15 cellular contexts compared by ENCODE assay signal in the genomic region with DNA sequence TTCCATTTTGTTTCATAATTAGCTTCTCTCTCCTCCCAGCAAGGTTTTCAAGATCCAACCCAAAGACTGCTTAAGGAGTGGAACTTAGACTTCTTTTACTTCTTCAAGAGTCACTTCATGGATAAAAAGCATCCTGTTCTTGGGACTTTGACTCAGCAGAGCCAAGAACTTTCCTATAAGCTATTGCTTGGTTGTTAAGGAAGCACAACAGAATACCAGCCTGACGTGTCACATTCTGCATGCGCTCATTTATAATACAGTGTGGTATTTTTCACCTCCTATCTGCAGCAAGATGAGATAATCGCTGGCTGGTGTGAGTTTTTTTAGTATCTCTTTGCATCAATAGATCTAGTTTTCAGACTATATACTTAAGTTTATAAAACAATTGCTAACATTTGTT.
A peak's percentile ranks its signal among the peaks of the same experiment; 100 is the strongest.
DNase-seq lines count a peak whose midpoint lies in the region; ATAC-seq and TF ChIP-seq lines count a peak whose summit lies in the region.
"Had no signal": no experiment of that assay in that cellular context is flagged by ENCODE, and none has a peak within 500 bp of the region (broad histone marks: within the 10 kb centered on the region; RNA-seq: fewer than 3 reads in every experiment).

No MANE protein-coding gene starts in this region.

- H3K9ac ChIP-seq in mammary epithelial cell (ENCODE audit: insufficient read depth, low read length) = no peak overlapping the region

- H3K4me1 ChIP-seq in mammary epithelial cell (ENCODE audit: insufficient read depth, low read length) = peaks cover 2% of the 10 kb centered on the region
- no peaks in the 10 kb centered on the region for H3K4me1 ChIP-seq in breast epithelium

- ATAC-seq in GM18861 (IDR thresholded peaks at IDR 0.05; ENCODE audit: unreplicated experiment) (no peak), omental fat pad (ENCODE audit: low FRiP score) (no peak)

- H2AFZ ChIP-seq in mammary epithelial cell (ENCODE audit: low read depth, low read length) = no peak overlapping the region

- CTCF ChIA-PET in mammary epithelial cell (lab: Charles Lee; ENCODE audit: low non-redundant PET) = interaction anchor here (0.6 kb wide), 1 partner anchor 63 kb away, joined by 3 read pairs; no protein-coding TSS in a partner anchor

- H3K4me3 ChIP-seq in mammary epithelial cell (replicated peaks in 1 of 3; ENCODE audit: insufficient read depth in 1 of 3, low read depth in 2 of 3, low read length in 3 of 3) (no peak overlapping the region), breast epithelium (no peak overlapping the region), astrocyte of the spinal cord (ENCODE audit: low read depth, low read length) (no peak overlapping the region), kidney epithelial cell (ENCODE audit: low read depth, low read length) (no peak overlapping the region)
- H3K4me3 ChIP-seq: thyroid gland had no signal

- H3K36me3 ChIP-seq in mammary epithelial cell (ENCODE audit: insufficient read depth, low read length) = no peaks in the 10 kb centered on the region
- no peaks in the 10 kb centered on the region for H3K36me3 ChIP-seq in breast epithelium
- no peaks in the 10 kb centered on the region for H3K36me3 ChIP-seq in kidney epithelial cell (ENCODE audit: control insufficient read depth, insufficient read depth, low read length)
- H3K36me3 ChIP-seq: thyroid gland had no signal

- WGBS in mammary epithelial cell (ENCODE audit: low coverage, missing lambda C conversion rate) = 15% methylated on average over 3 of the region's 3 CpGs

- H3K27ac ChIP-seq in mammary epithelial cell (ENCODE audit: insufficient read depth, low read depth, low read length) = peak overlapping the region; percentile 31
- H3K27ac ChIP-seq in breast epithelium = no peak overlapping the region
- H3K27ac ChIP-seq: thyroid gland had no signal

- TF ChIP-seq CTCF in mammary epithelial cell (conservative IDR thresholded peaks at IDR 0.05 in 1 of 2, IDR thresholded peaks at IDR 0.05 in 1 of 2; ENCODE audit: extremely low read depth in 1 of 2, insufficient read depth in 1 of 2, low read depth in 1 of 2, low read length in 2 of 2) (no peak), breast epithelium (IDR thresholded peaks at IDR 0.05) (no peak), astrocyte of the spinal cord (IDR thresholded peaks at IDR 0.05; ENCODE audit: low read depth, low read length) (no peak), kidney epithelial cell (IDR thresholded peaks at IDR 0.05; ENCODE audit: insufficient read depth, low read length, poor library complexity, severe bottlenecking) (no peak), omental fat pad (IDR thresholded peaks at IDR 0.05) (no peak)

- no TSS peak for BruUV-seq in mammary epithelial cell (replicated peaks; lab: Mats Ljungman, UMichigan)

- in situ Hi-C loops in mammary epithelial cell (cut with MboI; ENCODE audit: low sequenced_read_pairs in 2 of 2) = no loop called here
- in situ Hi-C loops in astrocyte of the spinal cord (cut with HindIII; ENCODE audit: low sequenced_read_pairs) = no loop called here

- dilution Hi-C loops in mammary epithelial cell (cut with HindIII; ENCODE audit: low sequenced_read_pairs) = no loop called here

- no peaks in the 10 kb centered on the region for H4K20me1 ChIP-seq in mammary epithelial cell (ENCODE audit: insufficient read depth, low read length)

- H3K4me2 ChIP-seq in mammary epithelial cell (ENCODE audit: insufficient read depth, low read depth, low read length) = no peak overlapping the region

- TF ChIP-seq POLR2A in breast epithelium (IDR thresholded peaks at IDR 0.05) = no peak

- DNase-seq in mammary epithelial cell = peak; percentile 81
- no peak for DNase-seq in breast epithelium (ENCODE audit: low spot score in 2 of 2)
- peak; percentile 84 for DNase-seq in astrocyte of the spinal cord (ENCODE audit: low read depth, low spot score)
- DNase-seq in kidney epithelial cell (ENCODE audit: low read depth) = peak; percentile 76
- no peak for DNase-seq in DMS114 treated with DMSO at 0.1 percent for 48 hours (lab: John Stamatoyannopoulos, UW; ENCODE audit: unreplicated experiment)
- no peak for DNase-seq in NCI-H774 (lab: John Stamatoyannopoulos, UW)
- DNase-seq in omental fat pad (ENCODE audit: low spot score) = no peak
- DNase-seq: 8988T; activated CD4-positive, alpha-beta T cell treated with anti-CD3 and anti-CD28 coated beads for 1 hour; activated T-cell treated with anti-CD3 and anti-CD28 coated beads, Interleukin-2, amount 50 U/mL, for 48 hours; Calu3; effector memory CD4-positive, alpha-beta T cell; NCI-H2171; thyroid gland had no signal

- no peaks in the 10 kb centered on the region for H3K27me3 ChIP-seq in mammary epithelial cell (ENCODE audit: insufficient read depth, low read length)
- no peaks in the 10 kb centered on the region for H3K27me3 ChIP-seq in breast epithelium
- H3K27me3 ChIP-seq in kidney epithelial cell (ENCODE audit: control insufficient read depth, insufficient read depth, low read length) = no peaks in the 10 kb centered on the region
- H3K27me3 ChIP-seq: thyroid gland had no signal

- no peaks in the 10 kb centered on the region for H3K79me2 ChIP-seq in mammary epithelial cell (ENCODE audit: insufficient read depth, low read length)

- intact Hi-C loops in mammary epithelial cell (cut with micrococcal nuclease) = no loop called here
- intact Hi-C loops in breast epithelium (cut with DNase I; ENCODE audit: low total_unique reads) = no loop called here

- no peaks in the 10 kb centered on the region for H3K9me3 ChIP-seq in mammary epithelial cell (replicated peaks; ENCODE audit: insufficient read depth, low read length)
- no peaks in the 10 kb centered on the region for H3K9me3 ChIP-seq in breast epithelium
- H3K9me3 ChIP-seq: thyroid gland had no signal

Comparison
In these comparisons a context has a peak if more than half of its experiments do, and no peak if none do; other contexts are left out.
1. DNase-seq: peak in mammary epithelial cell (single experiment), astrocyte of the spinal cord (single experiment) and kidney epithelial cell (single experiment); none in breast epithelium (0 of 2), DMS114 treated with DMSO at 0.1 percent for 48 hours (single experiment), NCI-H774 (single experiment) and omental fat pad (single experiment).